9 cellular contexts compared by ENCODE assay signal in the genomic region with DNA sequence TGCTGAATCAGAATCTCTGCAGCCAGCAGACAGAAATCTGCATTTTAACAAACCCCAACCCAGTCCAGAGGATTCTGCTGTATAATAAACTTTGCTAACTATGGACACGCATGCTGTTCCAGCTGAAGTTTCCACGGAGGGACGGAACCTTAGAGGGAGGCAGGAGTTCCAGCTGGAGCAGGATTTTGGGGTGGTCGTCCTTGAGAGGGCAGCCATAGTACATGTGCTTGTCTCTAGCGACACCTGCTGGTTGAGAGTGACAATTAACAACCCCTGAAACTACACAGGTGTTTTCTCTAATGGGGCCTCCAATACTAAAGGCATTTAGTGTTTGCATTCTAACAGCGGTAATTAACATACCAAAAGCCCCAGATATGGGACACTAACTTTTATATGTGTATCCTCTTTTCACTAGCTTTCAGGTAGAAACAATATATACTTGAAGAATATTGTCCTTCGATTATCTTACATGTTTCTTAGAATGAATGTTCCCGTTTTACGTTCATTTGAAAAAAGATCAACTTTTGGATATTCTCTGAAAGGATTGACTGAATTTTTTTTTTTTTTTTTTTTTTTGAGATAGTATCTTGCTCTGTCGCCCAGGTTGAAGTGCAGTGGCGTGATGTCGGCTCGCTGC. TPM values are rescaled to one million over a fixed set of nuclear protein-coding genes. Genes with fewer than 3 reads are reported as not detected.
A peak's percentile ranks its signal among the peaks of the same experiment; 100 is the strongest.
DNase-seq lines count a peak whose midpoint lies in the region; ATAC-seq, FAIRE-seq and TF ChIP-seq lines count a peak whose summit lies in the region.
"Had no signal": no experiment of that assay in that cellular context is flagged by ENCODE, and none has a peak within 500 bp of the region (broad histone marks: within the 10 kb centered on the region; RNA-seq: fewer than 3 reads in every experiment).

No MANE protein-coding gene starts in this region.

- WGBS in heart right ventricle, 2 donors: 48 to 54% methylated on average over 13 of the region's 13 CpGs

- peaks cover 0 to 11% (median 0%) of the 10 kb centered on the region in 9 donors for H3K4me1 ChIP-seq in heart right ventricle

- H3K4me3 ChIP-seq in heart right ventricle: no peak overlapping the region

- peak; percentile 56 for FAIRE-seq in D721Med (lab: Jason Lieb, UNC)
- FAIRE-seq: endometrium had no signal

- TF ChIP-seq CTCF in D721Med (IDR thresholded peaks at IDR 0.05; ENCODE audit: insufficient read depth, missing control alignments) (peak; percentile 83), heart right ventricle (IDR thresholded peaks at IDR 0.05) (peak; percentile 70 to 92 (median 88))

- no peaks in the 10 kb centered on the region for H3K36me3 ChIP-seq in heart right ventricle

- peak; percentile 82 for ATAC-seq in GM19455 (IDR thresholded peaks at IDR 0.05; ENCODE audit: unreplicated experiment)
- peak; percentile 59 to 80 (median 71) for ATAC-seq in heart right ventricle
- no peak for ATAC-seq in GM21528 (IDR thresholded peaks at IDR 0.05; ENCODE audit: low FRiP score, unreplicated experiment)

- DNase-seq in D721Med (ENCODE audit: insufficient read length, low spot score): no peak
- peak; percentile 47 for DNase-seq in HK-2 (ENCODE audit: unreplicated experiment)
- DNase-seq in RPMI8226: peak; percentile 50
- peak; percentile 43 for DNase-seq in activated gamma-delta T cell treated with anti-CD3 and anti-CD28 coated beads, Interleukin-2, amount 50 U/mL, for 16 hours (ENCODE audit: low read depth)
- peak in 1 of 2 donors; percentile 45 for DNase-seq in heart right ventricle
- DNase-seq in retina: peak; percentile 67

- H3K27ac ChIP-seq in heart right ventricle: no peak overlapping the region

- H3K27me3 ChIP-seq in heart right ventricle: no peaks in the 10 kb centered on the region

- H3K9me3 ChIP-seq in heart right ventricle: peaks cover 0 to 22% (median 10%) of the 10 kb centered on the region in 11 donors

- intact Hi-C loops in heart right ventricle (cut with DNase I): loop anchor here (1.0 to 10.0 kb wide), 14 partner anchors 171 to 611 kb away; partner anchors contain the start of genes ABCA1 (in 2 of the 10) and SLC44A1 (in 1 of the 10)

RNA-seq across cellular contexts. Expression of gene FSD1L, which starts 32.4 kb away (rescaled TPM):
- total RNA-seq in heart right ventricle: 10 to 100 TPM in 4 of 10 donors, 1 to 10 TPM in 6; 4.2 to 16.3 (median 8.8) TPM
- polyA plus RNA-seq in heart right ventricle: 1 to 10 TPM; 1.1 to 2.7 TPM
